In the genomic region with DNA sequence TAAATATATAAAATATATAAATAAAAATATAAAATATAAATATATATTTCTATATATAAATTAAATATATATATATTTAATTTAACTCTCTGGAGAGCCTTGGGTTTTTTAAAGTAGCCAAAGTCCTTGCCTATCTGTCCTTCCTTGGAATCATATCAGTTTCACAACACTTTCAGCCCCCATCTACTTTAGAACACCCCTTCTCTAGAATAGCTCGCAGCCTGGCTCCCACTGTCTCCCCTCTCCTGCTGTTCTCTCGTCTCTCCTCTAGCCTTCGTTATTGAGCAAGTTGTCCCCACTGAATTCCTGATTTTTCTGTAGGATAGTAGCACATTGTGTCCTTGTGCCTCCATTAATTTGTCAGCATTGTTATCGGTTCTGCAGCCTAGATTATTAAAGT, we compare ENCODE assay signal across 16 cellular contexts.
"Had no signal": no experiment of that assay in that cellular context is flagged by ENCODE, and none has a peak within 500 bp of the region (broad histone marks: within the 10 kb centered on the region; RNA-seq: fewer than 3 reads in every experiment).

No MANE protein-coding gene starts in this region.

- FAIRE-seq: astrocyte, bronchial epithelial cell had no signal

- H2AFZ ChIP-seq: parathyroid adenoma had no signal

- H3K36me3 ChIP-seq: lower lobe of right lung, neural progenitor cell, stomach, thoracic aorta, upper lobe of right lung had no signal

- DNase-seq: activated CD4-positive, alpha-beta T cell treated with anti-CD3 and anti-CD28 coated beads for 48 hours; activated naive CD4-positive, alpha-beta T cell; effector memory CD8-positive, alpha-beta T cell; foreskin keratinocyte; left cardiac atrium; lower lobe of right lung; stimulated activated CD4-positive, alpha-beta T cell treated with anti-CD3 and anti-CD28 coated beads, Interleukin-12 subunit alpha, Interleukin-12 subunit beta, amount 100 ng/mL, for 4 hours; stimulated activated CD4-positive, alpha-beta T cell treated with anti-CD3 and anti-CD28 coated beads, Interleukin-2, amount 100 ng/mL, for 24 hours; stomach; T-helper 2 cell; upper lobe of right lung had no signal

- H3K4me3 ChIP-seq: lower lobe of right lung, neural progenitor cell, stomach, thoracic aorta, upper lobe of right lung had no signal

- H3K27me3 ChIP-seq: foreskin keratinocyte, neural progenitor cell, stomach, upper lobe of right lung had no signal

- H3K27ac ChIP-seq: foreskin keratinocyte, lower lobe of right lung, neural progenitor cell, parathyroid adenoma, stomach, thoracic aorta, upper lobe of right lung had no signal

- ATAC-seq: effector memory CD8-positive, alpha-beta T cell; foreskin keratinocyte; left cardiac atrium; lower lobe of right lung; upper lobe of right lung had no signal

- H3K79me2 ChIP-seq: parathyroid adenoma had no signal

- H3K9ac ChIP-seq: neural progenitor cell, parathyroid adenoma had no signal

- H3K4me1 ChIP-seq: foreskin keratinocyte, lower lobe of right lung, neural progenitor cell, parathyroid adenoma, stomach, upper lobe of right lung had no signal

- H3K4me2 ChIP-seq: neural progenitor cell had no signal

- H3K9me3 ChIP-seq: lower lobe of right lung, stomach, thoracic aorta, upper lobe of right lung had no signal
